Comparison of ENCODE assay signal across 17 cellular contexts in genomic region chrX:133513116-133513515, GRCh38.
"Had no signal": no experiment of that assay in that cellular context is flagged by ENCODE, and none has a peak within 500 bp of the region (broad histone marks: within the 10 kb centered on the region; RNA-seq: fewer than 3 reads in every experiment).

No MANE protein-coding gene starts in this region.

- H3K36me3 ChIP-seq: colonic mucosa, esophagus squamous epithelium, heart right ventricle, left lung, lower lobe of right lung, neutrophil, suprapubic skin, thyroid gland, uterus had no signal

- DNase-seq: colonic mucosa; dermis blood vessel endothelial cell; esophagus squamous epithelium; foreskin melanocyte; heart right ventricle; hypothalamus; left lung; lower lobe of right lung; midbrain; stimulated activated CD4-positive, alpha-beta T cell treated with anti-CD3 and anti-CD28 coated beads, Interleukin-2, amount 100 ng/mL, for 48 hours; stimulated activated naive CD8-positive, alpha-beta T cell treated with anti-CD3 and anti-CD28 coated beads, Interleukin-15, Interleukin-2, amounts not matched to agents 100 U/mL and 50 U/mL, for 24 hours; thyroid gland; uterus had no signal

- H3K27ac ChIP-seq: colonic mucosa, heart right ventricle, left lung, lower lobe of right lung, neutrophil, suprapubic skin, thyroid gland, uterus had no signal

- H3K9me3 ChIP-seq: colonic mucosa, esophagus squamous epithelium, left lung, lower lobe of right lung, neutrophil, suprapubic skin, thyroid gland, uterus had no signal

- H3K4me3 ChIP-seq: colonic mucosa, esophagus squamous epithelium, heart right ventricle, left lung, lower lobe of right lung, smooth muscle cell, suprapubic skin, thyroid gland, uterus had no signal

- H3K27me3 ChIP-seq: colonic mucosa, esophagus squamous epithelium, heart right ventricle, left lung, neutrophil, suprapubic skin, thyroid gland, uterus had no signal

- H3K4me2 ChIP-seq: smooth muscle cell had no signal

- ATAC-seq: heart right ventricle; left lung; stimulated activated naive CD8-positive, alpha-beta T cell treated with anti-CD3 and anti-CD28 coated beads, Interleukin-15, Interleukin-2, amounts not matched to agents 100 U/mL and 50 U/mL, for 24 hours had no signal

- H3K4me1 ChIP-seq: colonic mucosa, esophagus squamous epithelium, heart right ventricle, left lung, lower lobe of right lung, suprapubic skin, thyroid gland, uterus had no signal

- FAIRE-seq: islet of Langerhans had no signal
